Comparison of ENCODE assay signal across 35 cellular contexts in the genomic region with DNA sequence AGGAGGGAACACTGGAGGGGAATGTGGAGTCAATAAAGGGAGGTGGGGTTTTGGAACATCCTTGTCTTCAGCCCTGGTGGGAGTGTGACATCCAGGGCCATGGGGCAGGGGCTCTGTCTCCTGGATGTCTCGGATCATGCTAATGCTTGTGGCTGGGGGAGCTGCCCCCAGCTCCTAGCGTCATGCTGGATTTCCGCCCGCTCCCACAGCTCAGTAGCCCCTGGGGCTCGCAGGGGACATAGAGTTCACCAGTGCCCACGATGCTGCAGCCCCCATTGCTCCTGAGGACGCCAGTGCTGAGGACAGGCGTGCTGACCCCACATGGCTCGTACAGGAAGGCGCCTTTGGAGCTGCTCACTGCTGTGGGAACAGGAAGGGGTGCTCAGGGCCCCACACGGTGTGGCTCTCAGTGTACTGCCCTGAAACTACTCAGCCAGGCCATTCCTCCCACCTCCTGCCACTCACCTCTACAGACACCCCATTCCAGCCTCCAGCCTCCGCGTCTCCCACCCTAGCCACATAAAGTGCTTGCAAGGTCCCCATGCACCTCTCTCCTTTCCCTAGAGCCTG. TPM values are rescaled to one million over a fixed set of nuclear protein-coding genes. Genes with fewer than 3 reads are reported as not detected.
"Had no signal": no experiment of that assay in that cellular context is flagged by ENCODE, and none has a peak within 500 bp of the region (broad histone marks: within the 10 kb centered on the region; RNA-seq: fewer than 3 reads in every experiment).

No MANE protein-coding gene starts in this region.

- ATAC-seq: activated CD4-positive, CD25-positive, alpha-beta regulatory T cell treated with anti-CD3 and anti-CD28 coated beads, Interleukin-2, amount 50 U/mL, for 24 hours; activated CD8-positive, alpha-beta memory T cell treated with anti-CD3 and anti-CD28 coated beads, Interleukin-2, amount 10 ng/mL, durations not matched to agents 7 days and 5 days; activated CD8-positive, alpha-beta T cell treated with anti-CD3 and anti-CD28 coated beads, Interleukin-2, amount 10 ng/mL, durations not matched to agents 7 days and 5 days; activated naive CD8-positive, alpha-beta T cell treated with anti-CD3 and anti-CD28 coated beads, Interleukin-2, amount 50 U/mL, for 24 hours; effector memory CD8-positive, alpha-beta T cell; gastrocnemius medialis had no signal

- H3K27ac ChIP-seq: adrenal gland, brain microvascular endothelial cell, esophagus muscularis mucosa, foreskin keratinocyte, gastrocnemius medialis, WERI-Rb-1 had no signal

- DNase-seq: activated B cell treated with CpG ODN at 0.5 μM for 24 hours; activated CD4-positive, alpha-beta T cell treated with anti-CD3 and anti-CD28 coated beads, Interleukin-2, amount 50 U/mL, for 1 hour; activated CD4-positive, alpha-beta T cell treated with anti-CD3 and anti-CD28 coated beads, Interleukin-2, amount 50 U/mL, for 48 hours; activated CD8-positive, alpha-beta memory T cell treated with anti-CD3 and anti-CD28 coated beads, Interleukin-2, amount 10 ng/mL, durations not matched to agents 7 days and 5 days; activated CD8-positive, alpha-beta memory T cell treated with anti-CD3 and anti-CD28 coated beads, Interleukin-2, amount 50 U/mL, for 4 hours; activated CD8-positive, alpha-beta T cell treated with anti-CD3 and anti-CD28 coated beads, Interleukin-2, amount 10 ng/mL, durations not matched to agents 7 days and 5 days; activated effector memory CD4-positive, alpha-beta T cell treated with anti-CD3 and anti-CD28 coated beads, Interleukin-2, amount 50 U/mL, for 16 hours; activated naive CD4-positive, alpha-beta T cell treated with anti-CD3 and anti-CD28 coated beads for 36 hours; activated naive CD8-positive, alpha-beta T cell treated with anti-CD3 and anti-CD28 coated beads for 36 hours; activated naive CD8-positive, alpha-beta T cell treated with anti-CD3 and anti-CD28 coated beads, Interleukin-2, amount 50 U/mL, for 24 hours; activated T-cell treated with anti-CD3 and anti-CD28 coated beads, Interleukin-2, amount 50 U/mL, for 1 hour; activated T-cell treated with anti-CD3 and anti-CD28 coated beads, Interleukin-2, amount 50 U/mL, for 48 hours; adrenal gland; amygdala; brain microvascular endothelial cell; caudate nucleus; cortex of kidney; dermis blood vessel endothelial cell; effector CD4-positive, alpha-beta T cell; effector memory CD8-positive, alpha-beta T cell; foreskin keratinocyte; gastrocnemius medialis; glutamatergic neuron; T-helper 1 cell; T-helper 17 cell; T1000; WERI-Rb-1 had no signal

- H3K4me3 ChIP-seq: adrenal gland, esophagus muscularis mucosa, gastrocnemius medialis had no signal

- H3K27me3 ChIP-seq: adrenal gland, brain microvascular endothelial cell, foreskin keratinocyte had no signal

- FAIRE-seq: astrocyte, colon had no signal

- H3K4me1 ChIP-seq: adrenal gland, gastrocnemius medialis had no signal

- H3K9me3 ChIP-seq: adrenal gland, esophagus muscularis mucosa, gastrocnemius medialis had no signal

- H3K36me3 ChIP-seq: adrenal gland, brain microvascular endothelial cell, esophagus muscularis mucosa, gastrocnemius medialis, WERI-Rb-1 had no signal

RNA-seq across cellular contexts. Expression of gene KRT84, which starts 9.5 kb away (rescaled TPM):
- total RNA-seq: activated B cell treated with CpG ODN at 0.5 μM for 24 hours; activated CD8-positive, alpha-beta memory T cell treated with anti-CD3 and anti-CD28 coated beads for 36 hours; activated CD8-positive, alpha-beta memory T cell treated with anti-CD3 and anti-CD28 coated beads, Interleukin-2, amount 10 ng/mL, durations not matched to agents 7 days and 5 days; activated CD8-positive, alpha-beta T cell treated with anti-CD3 and anti-CD28 coated beads, Interleukin-2, amount 10 ng/mL, durations not matched to agents 7 days and 5 days; activated naive CD4-positive, alpha-beta T cell treated with anti-CD3 and anti-CD28 coated beads for 36 hours; activated naive CD8-positive, alpha-beta T cell treated with anti-CD3 and anti-CD28 coated beads for 36 hours; activated T-helper 1 cell treated with anti-CD3 and anti-CD28 coated beads, Interleukin-12 subunit alpha, Interleukin-12 subunit beta, Interleukin-2, Interleukin-4 antibody, amounts not matched to agents 30 ng/mL and 10 ng/mL and 1 ng/mL, durations not matched to agents 14 hours and 24 hours and 36 hours; activated T-helper 2 cell treated with anti-CD3 and anti-CD28 coated beads, Interferon-gamma antibody, Interleukin-2, Interleukin-4, amounts not matched to agents 10 μg/mL and 5 μg/mL and 100 μg/mL, durations not matched to agents 14 hours and 24 hours and 36 hours; adrenal gland; astrocyte; chondrocyte; dermis blood vessel endothelial cell; esophagus muscularis mucosa; foreskin keratinocyte; gastrocnemius medialis; T-helper 17 cell had no signal
- polyA plus RNA-seq: adrenal gland, foreskin keratinocyte had no signal

RNA-seq across cellular contexts. Expression of gene KRT82, which starts 11.2 kb away (rescaled TPM):
- total RNA-seq: activated B cell treated with CpG ODN at 0.5 μM for 24 hours; activated CD8-positive, alpha-beta memory T cell treated with anti-CD3 and anti-CD28 coated beads for 36 hours; activated CD8-positive, alpha-beta memory T cell treated with anti-CD3 and anti-CD28 coated beads, Interleukin-2, amount 10 ng/mL, durations not matched to agents 7 days and 5 days; activated CD8-positive, alpha-beta T cell treated with anti-CD3 and anti-CD28 coated beads, Interleukin-2, amount 10 ng/mL, durations not matched to agents 7 days and 5 days; activated naive CD4-positive, alpha-beta T cell treated with anti-CD3 and anti-CD28 coated beads for 36 hours; activated naive CD8-positive, alpha-beta T cell treated with anti-CD3 and anti-CD28 coated beads for 36 hours; activated T-helper 1 cell treated with anti-CD3 and anti-CD28 coated beads, Interleukin-12 subunit alpha, Interleukin-12 subunit beta, Interleukin-2, Interleukin-4 antibody, amounts not matched to agents 30 ng/mL and 10 ng/mL and 1 ng/mL, durations not matched to agents 14 hours and 24 hours and 36 hours; activated T-helper 2 cell treated with anti-CD3 and anti-CD28 coated beads, Interferon-gamma antibody, Interleukin-2, Interleukin-4, amounts not matched to agents 10 μg/mL and 5 μg/mL and 100 μg/mL, durations not matched to agents 14 hours and 24 hours and 36 hours; adrenal gland; astrocyte; chondrocyte; dermis blood vessel endothelial cell; esophagus muscularis mucosa; foreskin keratinocyte; gastrocnemius medialis; T-helper 17 cell had no signal
- polyA plus RNA-seq: adrenal gland, foreskin keratinocyte had no signal

RNA-seq across cellular contexts. Expression of gene KRT85, which starts 27.6 kb away (rescaled TPM):
- total RNA-seq: activated B cell treated with CpG ODN at 0.5 μM for 24 hours; activated CD8-positive, alpha-beta memory T cell treated with anti-CD3 and anti-CD28 coated beads for 36 hours; activated CD8-positive, alpha-beta memory T cell treated with anti-CD3 and anti-CD28 coated beads, Interleukin-2, amount 10 ng/mL, durations not matched to agents 7 days and 5 days; activated CD8-positive, alpha-beta T cell treated with anti-CD3 and anti-CD28 coated beads, Interleukin-2, amount 10 ng/mL, durations not matched to agents 7 days and 5 days; activated naive CD4-positive, alpha-beta T cell treated with anti-CD3 and anti-CD28 coated beads for 36 hours; activated naive CD8-positive, alpha-beta T cell treated with anti-CD3 and anti-CD28 coated beads for 36 hours; activated T-helper 1 cell treated with anti-CD3 and anti-CD28 coated beads, Interleukin-12 subunit alpha, Interleukin-12 subunit beta, Interleukin-2, Interleukin-4 antibody, amounts not matched to agents 30 ng/mL and 10 ng/mL and 1 ng/mL, durations not matched to agents 14 hours and 24 hours and 36 hours; activated T-helper 2 cell treated with anti-CD3 and anti-CD28 coated beads, Interferon-gamma antibody, Interleukin-2, Interleukin-4, amounts not matched to agents 10 μg/mL and 5 μg/mL and 100 μg/mL, durations not matched to agents 14 hours and 24 hours and 36 hours; adrenal gland; astrocyte; chondrocyte; dermis blood vessel endothelial cell; esophagus muscularis mucosa; foreskin keratinocyte; gastrocnemius medialis; T-helper 17 cell had no signal
- polyA plus RNA-seq: adrenal gland, foreskin keratinocyte had no signal

RNA-seq across cellular contexts. Expression of gene KRT75, which starts 39.2 kb away (rescaled TPM):
- total RNA-seq: activated B cell treated with CpG ODN at 0.5 μM for 24 hours; activated CD8-positive, alpha-beta memory T cell treated with anti-CD3 and anti-CD28 coated beads for 36 hours; activated CD8-positive, alpha-beta memory T cell treated with anti-CD3 and anti-CD28 coated beads, Interleukin-2, amount 10 ng/mL, durations not matched to agents 7 days and 5 days; activated CD8-positive, alpha-beta T cell treated with anti-CD3 and anti-CD28 coated beads, Interleukin-2, amount 10 ng/mL, durations not matched to agents 7 days and 5 days; activated naive CD4-positive, alpha-beta T cell treated with anti-CD3 and anti-CD28 coated beads for 36 hours; activated naive CD8-positive, alpha-beta T cell treated with anti-CD3 and anti-CD28 coated beads for 36 hours; activated T-helper 1 cell treated with anti-CD3 and anti-CD28 coated beads, Interleukin-12 subunit alpha, Interleukin-12 subunit beta, Interleukin-2, Interleukin-4 antibody, amounts not matched to agents 30 ng/mL and 10 ng/mL and 1 ng/mL, durations not matched to agents 14 hours and 24 hours and 36 hours; activated T-helper 2 cell treated with anti-CD3 and anti-CD28 coated beads, Interferon-gamma antibody, Interleukin-2, Interleukin-4, amounts not matched to agents 10 μg/mL and 5 μg/mL and 100 μg/mL, durations not matched to agents 14 hours and 24 hours and 36 hours; adrenal gland; astrocyte; chondrocyte; dermis blood vessel endothelial cell; esophagus muscularis mucosa; gastrocnemius medialis; T-helper 17 cell had no signal
- polyA plus RNA-seq: adrenal gland had no signal

RNA-seq across cellular contexts. Expression of gene KRT6B, which starts 57.0 kb away (rescaled TPM):
- total RNA-seq: activated B cell treated with CpG ODN at 0.5 μM for 24 hours; activated CD8-positive, alpha-beta memory T cell treated with anti-CD3 and anti-CD28 coated beads for 36 hours; activated CD8-positive, alpha-beta memory T cell treated with anti-CD3 and anti-CD28 coated beads, Interleukin-2, amount 10 ng/mL, durations not matched to agents 7 days and 5 days; activated CD8-positive, alpha-beta T cell treated with anti-CD3 and anti-CD28 coated beads, Interleukin-2, amount 10 ng/mL, durations not matched to agents 7 days and 5 days; activated naive CD4-positive, alpha-beta T cell treated with anti-CD3 and anti-CD28 coated beads for 36 hours; activated naive CD8-positive, alpha-beta T cell treated with anti-CD3 and anti-CD28 coated beads for 36 hours; activated T-helper 1 cell treated with anti-CD3 and anti-CD28 coated beads, Interleukin-12 subunit alpha, Interleukin-12 subunit beta, Interleukin-2, Interleukin-4 antibody, amounts not matched to agents 30 ng/mL and 10 ng/mL and 1 ng/mL, durations not matched to agents 14 hours and 24 hours and 36 hours; activated T-helper 2 cell treated with anti-CD3 and anti-CD28 coated beads, Interferon-gamma antibody, Interleukin-2, Interleukin-4, amounts not matched to agents 10 μg/mL and 5 μg/mL and 100 μg/mL, durations not matched to agents 14 hours and 24 hours and 36 hours; astrocyte; chondrocyte; esophagus muscularis mucosa; gastrocnemius medialis; T-helper 17 cell had no signal
